19 cellular contexts compared by ENCODE assay signal in the genomic region with DNA sequence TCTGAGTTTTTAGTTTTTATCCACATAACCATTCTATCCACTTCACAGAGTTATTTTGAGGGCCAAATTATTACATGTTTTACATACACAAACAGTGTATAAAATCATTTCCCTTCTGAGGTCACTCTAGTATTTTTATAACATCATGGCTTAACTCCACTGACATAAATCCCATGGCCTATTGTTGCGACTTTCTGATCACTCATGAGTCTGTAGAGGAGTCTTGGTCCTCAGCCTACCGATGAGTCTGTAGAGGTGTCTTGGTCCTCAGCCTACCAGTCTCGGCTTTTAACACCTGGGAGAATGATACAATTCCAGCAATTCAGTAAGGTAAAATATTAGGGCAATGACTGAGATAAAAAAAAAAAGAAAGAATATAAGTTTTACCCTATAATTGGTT.
"Had no signal": no experiment of that assay in that cellular context is flagged by ENCODE, and none has a peak within 500 bp of the region (broad histone marks: within the 10 kb centered on the region; RNA-seq: fewer than 3 reads in every experiment).

No MANE protein-coding gene starts in this region.

- H3K36me3 ChIP-seq: esophagus muscularis mucosa, gastroesophageal sphincter, prostate gland, sigmoid colon had no signal

- H3K27me3 ChIP-seq: esophagus muscularis mucosa, gastroesophageal sphincter, hepatocyte, sigmoid colon had no signal

- H3K9me3 ChIP-seq: esophagus muscularis mucosa, gastroesophageal sphincter, prostate gland, sigmoid colon had no signal

- H3K4me3 ChIP-seq: coronary artery, esophagus muscularis mucosa, gastroesophageal sphincter, hepatocyte, prostate gland, sigmoid colon had no signal

- H3K27ac ChIP-seq: epithelial cell of prostate, hepatocyte, parathyroid adenoma, prostate gland had no signal

- H3K9ac ChIP-seq: parathyroid adenoma had no signal

- ATAC-seq: gastroesophageal sphincter; natural killer cell treated with Interleukin-12 subunit alpha and Interleukin-12 subunit beta and Interleukin-15 and Interleukin-18, amount 100 ng/mL, for 72 hours had no signal

- DNase-seq: cerebellar nuclear complex; effector memory CD4-positive, alpha-beta T cell; glutamatergic neuron; kidney glomerular epithelial cell; occipital lobe; retina; sigmoid colon; small intestine; stimulated activated CD4-positive, alpha-beta T cell treated with anti-CD3 and anti-CD28 coated beads, Interleukin-12 subunit alpha, Interleukin-12 subunit beta, amount 100 ng/mL, for 4 hours; stimulated activated CD4-positive, alpha-beta T cell treated with anti-CD3 and anti-CD28 coated beads, Interleukin-2, amount 100 ng/mL, for 48 hours; stimulated activated naive CD4-positive, alpha-beta T cell treated with Interleukin-2 at 50 U/mL for 16 hours had no signal

- H3K4me1 ChIP-seq: parathyroid adenoma, prostate gland had no signal
